In the genomic region with DNA sequence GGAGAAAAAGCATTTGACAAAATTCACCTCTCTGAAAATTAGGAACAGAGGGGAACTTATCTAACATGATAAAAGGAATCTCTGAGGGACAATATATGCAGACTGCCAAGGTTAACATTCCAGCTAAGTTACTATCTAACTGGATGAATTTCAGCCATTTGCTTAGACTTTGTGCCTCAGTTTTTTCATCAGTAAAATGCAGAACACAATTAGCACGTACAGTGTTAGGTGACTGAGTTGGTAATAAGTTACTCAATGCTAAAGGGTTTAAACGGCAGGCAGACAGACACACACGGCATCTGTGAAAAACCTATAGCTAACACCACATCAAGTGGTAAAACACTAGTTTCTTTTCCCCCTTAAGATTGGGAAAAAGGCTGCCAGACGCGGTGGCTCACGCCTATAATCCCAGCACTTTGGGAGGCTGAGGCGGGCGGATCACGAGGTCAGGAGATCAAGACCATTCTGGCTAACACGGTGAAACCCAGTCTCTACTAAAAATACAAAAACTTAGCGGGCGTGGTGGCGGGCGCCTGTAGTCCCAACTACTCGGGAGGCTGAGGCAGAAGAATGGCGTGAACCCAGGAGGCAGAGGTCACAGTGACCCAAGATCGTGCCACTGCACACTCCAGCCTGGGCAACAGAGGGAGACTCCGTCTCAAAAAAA, we compare ENCODE assay signal across 1 cellular context.
TF ChIP-seq lines count a peak whose summit lies in the region.

No MANE protein-coding gene starts in this region.

TF ChIP-seq in HepG2, 621 proteins besides CTCF, POLR2A, EP300 and RAD21 (continued from another document and continues in another):
- TF ChIP-seq, protein P1, sequence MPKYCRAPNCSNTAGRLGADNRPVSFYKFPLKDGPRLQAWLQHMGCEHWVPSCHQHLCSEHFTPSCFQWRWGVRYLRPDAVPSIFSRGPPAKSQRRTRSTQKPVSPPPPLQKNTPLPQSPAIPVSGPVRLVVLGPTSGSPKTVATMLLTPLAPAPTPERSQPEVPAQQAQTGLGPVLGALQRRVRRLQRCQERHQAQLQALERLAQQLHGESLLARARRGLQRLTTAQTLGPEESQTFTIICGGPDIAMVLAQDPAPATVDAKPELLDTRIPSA (CRISPR knock-in tag; IDR thresholded peaks at IDR 0.05; ENCODE audit: borderline replicate concordance): no peak
- TF ChIP-seq, protein P2, sequence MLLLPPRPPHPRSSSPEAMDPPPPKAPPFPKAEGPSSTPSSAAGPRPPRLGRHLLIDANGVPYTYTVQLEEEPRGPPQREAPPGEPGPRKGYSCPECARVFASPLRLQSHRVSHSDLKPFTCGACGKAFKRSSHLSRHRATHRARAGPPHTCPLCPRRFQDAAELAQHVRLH (CRISPR knock-in tag; IDR thresholded peaks at IDR 0.05; ENCODE audit: borderline replicate concordance, low read depth): peak; percentile 73; the same call in 1 of the 2 replicates
- no peak for TF ChIP-seq ISX (CRISPR knock-in tag; conservative IDR thresholded peaks at IDR 0.05)
- no peak for TF ChIP-seq YY1 (IDR thresholded peaks at IDR 0.05; ENCODE audit: insufficient read depth, insufficient replicate concordance, low read depth, low read length)
- TF ChIP-seq TBX2 (CRISPR knock-in tag; IDR thresholded peaks at IDR 0.05; ENCODE audit: borderline replicate concordance): peak; percentile 96
- TF ChIP-seq, protein P3, sequence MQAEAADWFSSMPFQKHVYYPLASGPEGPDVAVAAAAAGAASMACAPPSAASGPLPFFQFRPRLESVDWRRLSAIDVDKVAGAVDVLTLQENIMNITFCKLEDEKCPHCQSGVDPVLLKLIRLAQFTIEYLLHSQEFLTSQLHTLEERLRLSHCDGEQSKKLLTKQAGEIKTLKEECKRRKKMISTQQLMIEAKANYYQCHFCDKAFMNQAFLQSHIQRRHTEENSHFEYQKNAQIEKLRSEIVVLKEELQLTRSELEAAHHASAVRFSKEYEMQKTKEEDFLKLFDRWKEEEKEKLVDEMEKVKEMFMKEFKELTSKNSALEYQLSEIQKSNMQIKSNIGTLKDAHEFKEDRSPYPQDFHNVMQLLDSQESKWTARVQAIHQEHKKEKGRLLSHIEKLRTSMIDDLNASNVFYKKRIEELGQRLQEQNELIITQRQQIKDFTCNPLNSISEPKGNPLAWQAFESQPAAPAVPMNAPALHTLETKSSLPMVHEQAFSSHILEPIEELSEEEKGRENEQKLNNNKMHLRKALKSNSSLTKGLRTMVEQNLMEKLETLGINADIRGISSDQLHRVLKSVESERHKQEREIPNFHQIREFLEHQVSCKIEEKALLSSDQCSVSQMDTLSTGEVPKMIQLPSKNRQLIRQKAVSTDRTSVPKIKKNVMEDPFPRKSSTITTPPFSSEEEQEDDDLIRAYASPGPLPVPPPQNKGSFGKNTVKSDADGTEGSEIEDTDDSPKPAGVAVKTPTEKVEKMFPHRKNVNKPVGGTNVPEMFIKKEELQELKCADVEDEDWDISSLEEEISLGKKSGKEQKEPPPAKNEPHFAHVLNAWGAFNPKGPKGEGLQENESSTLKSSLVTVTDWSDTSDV (CRISPR knock-in tag; IDR thresholded peaks at IDR 0.05): no peak
- TF ChIP-seq, protein P4, sequence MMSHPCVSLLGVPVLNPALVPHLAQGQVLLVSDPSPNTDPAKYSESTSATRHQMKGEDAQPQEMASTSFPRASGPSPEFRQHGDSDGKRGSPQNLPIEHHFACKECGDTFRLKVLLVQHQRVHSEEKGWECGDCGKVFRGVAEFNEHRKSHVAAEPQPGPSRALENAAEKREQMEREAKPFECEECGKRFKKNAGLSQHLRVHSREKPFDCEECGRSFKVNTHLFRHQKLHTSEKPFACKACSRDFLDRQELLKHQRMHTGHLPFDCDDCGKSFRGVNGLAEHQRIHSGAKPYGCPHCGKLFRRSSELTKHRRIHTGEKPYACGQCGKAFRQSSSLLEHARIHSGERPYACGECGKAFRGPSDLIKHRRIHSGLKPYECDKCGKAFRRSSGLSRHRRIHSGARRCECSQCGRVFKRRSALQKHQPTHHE (CRISPR knock-in tag; IDR thresholded peaks at IDR 0.05; ENCODE audit: borderline replicate concordance): no peak
- TF ChIP-seq MED1 (CRISPR knock-in tag; IDR thresholded peaks at IDR 0.05): no peak
- TF ChIP-seq ZNF317 (CRISPR knock-in tag; IDR thresholded peaks at IDR 0.05): no peak; the same call in 1 of the 2 replicates
- TF ChIP-seq GABPA (IDR thresholded peaks at IDR 0.05; ENCODE audit: low read depth, low read length): no peak
- TF ChIP-seq GABPA (CRISPR knock-in tag; IDR thresholded peaks at IDR 0.05; ENCODE audit: low read depth): no peak; the same call in 1 of the 2 replicates
- no peak for TF ChIP-seq AHR (CRISPR knock-in tag; IDR thresholded peaks at IDR 0.05)
- TF ChIP-seq SMARCC2 (IDR thresholded peaks at IDR 0.05): 0 out of 2 replicates have a peak, but pooled peaks have one; percentile 11
- no peak for TF ChIP-seq ZNF382 (CRISPR knock-in tag; IDR thresholded peaks at IDR 0.05; ENCODE audit: borderline replicate concordance)
- no peak for TF ChIP-seq ZNF558 (CRISPR knock-in tag; IDR thresholded peaks at IDR 0.05; ENCODE audit: borderline replicate concordance)
- 0 out of 2 replicates have a peak, but pooled peaks have one; percentile 8 for TF ChIP-seq ZNF7 (CRISPR knock-in tag; IDR thresholded peaks at IDR 0.05)
- no peak for TF ChIP-seq NONO (IDR thresholded peaks at IDR 0.05)
- 0 out of 2 replicates have a peak, but pooled peaks have one; percentile 32 for TF ChIP-seq NONO (CRISPR knock-in tag; conservative IDR thresholded peaks at IDR 0.05)
- TF ChIP-seq, protein P5, sequence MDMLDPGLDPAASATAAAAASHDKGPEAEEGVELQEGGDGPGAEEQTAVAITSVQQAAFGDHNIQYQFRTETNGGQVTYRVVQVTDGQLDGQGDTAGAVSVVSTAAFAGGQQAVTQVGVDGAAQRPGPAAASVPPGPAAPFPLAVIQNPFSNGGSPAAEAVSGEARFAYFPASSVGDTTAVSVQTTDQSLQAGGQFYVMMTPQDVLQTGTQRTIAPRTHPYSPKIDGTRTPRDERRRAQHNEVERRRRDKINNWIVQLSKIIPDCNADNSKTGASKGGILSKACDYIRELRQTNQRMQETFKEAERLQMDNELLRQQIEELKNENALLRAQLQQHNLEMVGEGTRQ (IDR thresholded peaks at IDR 0.05; ENCODE audit: low read depth, low read length): no peak
- TF ChIP-seq, protein P5 (CRISPR knock-in tag; IDR thresholded peaks at IDR 0.05; ENCODE audit: borderline replicate concordance): no peak
- no peak for TF ChIP-seq FOXP1 (IDR thresholded peaks at IDR 0.05)
- 0 out of 2 replicates have a peak, but pooled peaks have one; percentile 16 for TF ChIP-seq FOXP1 (CRISPR knock-in tag; IDR thresholded peaks at IDR 0.05)
- TF ChIP-seq MTA3 (CRISPR knock-in tag; IDR thresholded peaks at IDR 0.05): no peak
- TF ChIP-seq, protein P6, sequence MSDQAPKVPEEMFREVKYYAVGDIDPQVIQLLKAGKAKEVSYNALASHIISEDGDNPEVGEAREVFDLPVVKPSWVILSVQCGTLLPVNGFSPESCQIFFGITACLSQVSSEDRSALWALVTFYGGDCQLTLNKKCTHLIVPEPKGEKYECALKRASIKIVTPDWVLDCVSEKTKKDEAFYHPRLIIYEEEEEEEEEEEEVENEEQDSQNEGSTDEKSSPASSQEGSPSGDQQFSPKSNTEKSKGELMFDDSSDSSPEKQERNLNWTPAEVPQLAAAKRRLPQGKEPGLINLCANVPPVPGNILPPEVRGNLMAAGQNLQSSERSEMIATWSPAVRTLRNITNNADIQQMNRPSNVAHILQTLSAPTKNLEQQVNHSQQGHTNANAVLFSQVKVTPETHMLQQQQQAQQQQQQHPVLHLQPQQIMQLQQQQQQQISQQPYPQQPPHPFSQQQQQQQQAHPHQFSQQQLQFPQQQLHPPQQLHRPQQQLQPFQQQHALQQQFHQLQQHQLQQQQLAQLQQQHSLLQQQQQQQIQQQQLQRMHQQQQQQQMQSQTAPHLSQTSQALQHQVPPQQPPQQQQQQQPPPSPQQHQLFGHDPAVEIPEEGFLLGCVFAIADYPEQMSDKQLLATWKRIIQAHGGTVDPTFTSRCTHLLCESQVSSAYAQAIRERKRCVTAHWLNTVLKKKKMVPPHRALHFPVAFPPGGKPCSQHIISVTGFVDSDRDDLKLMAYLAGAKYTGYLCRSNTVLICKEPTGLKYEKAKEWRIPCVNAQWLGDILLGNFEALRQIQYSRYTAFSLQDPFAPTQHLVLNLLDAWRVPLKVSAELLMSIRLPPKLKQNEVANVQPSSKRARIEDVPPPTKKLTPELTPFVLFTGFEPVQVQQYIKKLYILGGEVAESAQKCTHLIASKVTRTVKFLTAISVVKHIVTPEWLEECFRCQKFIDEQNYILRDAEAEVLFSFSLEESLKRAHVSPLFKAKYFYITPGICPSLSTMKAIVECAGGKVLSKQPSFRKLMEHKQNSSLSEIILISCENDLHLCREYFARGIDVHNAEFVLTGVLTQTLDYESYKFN (CRISPR knock-in tag; conservative IDR thresholded peaks at IDR 0.05): peak; percentile 85
- no peak for TF ChIP-seq CC2D1A (CRISPR knock-in tag; IDR thresholded peaks at IDR 0.05)
- no peak for TF ChIP-seq KMT2A (CRISPR knock-in tag; IDR thresholded peaks at IDR 0.05)
- TF ChIP-seq, protein P7, sequence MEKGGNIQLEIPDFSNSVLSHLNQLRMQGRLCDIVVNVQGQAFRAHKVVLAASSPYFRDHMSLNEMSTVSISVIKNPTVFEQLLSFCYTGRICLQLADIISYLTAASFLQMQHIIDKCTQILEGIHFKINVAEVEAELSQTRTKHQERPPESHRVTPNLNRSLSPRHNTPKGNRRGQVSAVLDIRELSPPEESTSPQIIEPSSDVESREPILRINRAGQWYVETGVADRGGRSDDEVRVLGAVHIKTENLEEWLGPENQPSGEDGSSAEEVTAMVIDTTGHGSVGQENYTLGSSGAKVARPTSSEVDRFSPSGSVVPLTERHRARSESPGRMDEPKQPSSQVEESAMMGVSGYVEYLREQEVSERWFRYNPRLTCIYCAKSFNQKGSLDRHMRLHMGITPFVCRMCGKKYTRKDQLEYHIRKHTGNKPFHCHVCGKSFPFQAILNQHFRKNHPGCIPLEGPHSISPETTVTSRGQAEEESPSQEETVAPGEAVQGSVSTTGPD (CRISPR knock-in tag; IDR thresholded peaks at IDR 0.05): 0 out of 2 replicates have a peak, but pooled peaks have one; percentile 3
- no peak for TF ChIP-seq XRCC5 (optimal IDR thresholded peaks at IDR 0.05; ENCODE audit: low read length)
- peak; percentile 72 for TF ChIP-seq HNF4A (CRISPR knock-in tag; IDR thresholded peaks at IDR 0.05)
- peak; percentile 28; the same call in 1 of the 2 replicates for TF ChIP-seq FOXO1 (CRISPR knock-in tag; IDR thresholded peaks at IDR 0.05)
- TF ChIP-seq, protein P8, sequence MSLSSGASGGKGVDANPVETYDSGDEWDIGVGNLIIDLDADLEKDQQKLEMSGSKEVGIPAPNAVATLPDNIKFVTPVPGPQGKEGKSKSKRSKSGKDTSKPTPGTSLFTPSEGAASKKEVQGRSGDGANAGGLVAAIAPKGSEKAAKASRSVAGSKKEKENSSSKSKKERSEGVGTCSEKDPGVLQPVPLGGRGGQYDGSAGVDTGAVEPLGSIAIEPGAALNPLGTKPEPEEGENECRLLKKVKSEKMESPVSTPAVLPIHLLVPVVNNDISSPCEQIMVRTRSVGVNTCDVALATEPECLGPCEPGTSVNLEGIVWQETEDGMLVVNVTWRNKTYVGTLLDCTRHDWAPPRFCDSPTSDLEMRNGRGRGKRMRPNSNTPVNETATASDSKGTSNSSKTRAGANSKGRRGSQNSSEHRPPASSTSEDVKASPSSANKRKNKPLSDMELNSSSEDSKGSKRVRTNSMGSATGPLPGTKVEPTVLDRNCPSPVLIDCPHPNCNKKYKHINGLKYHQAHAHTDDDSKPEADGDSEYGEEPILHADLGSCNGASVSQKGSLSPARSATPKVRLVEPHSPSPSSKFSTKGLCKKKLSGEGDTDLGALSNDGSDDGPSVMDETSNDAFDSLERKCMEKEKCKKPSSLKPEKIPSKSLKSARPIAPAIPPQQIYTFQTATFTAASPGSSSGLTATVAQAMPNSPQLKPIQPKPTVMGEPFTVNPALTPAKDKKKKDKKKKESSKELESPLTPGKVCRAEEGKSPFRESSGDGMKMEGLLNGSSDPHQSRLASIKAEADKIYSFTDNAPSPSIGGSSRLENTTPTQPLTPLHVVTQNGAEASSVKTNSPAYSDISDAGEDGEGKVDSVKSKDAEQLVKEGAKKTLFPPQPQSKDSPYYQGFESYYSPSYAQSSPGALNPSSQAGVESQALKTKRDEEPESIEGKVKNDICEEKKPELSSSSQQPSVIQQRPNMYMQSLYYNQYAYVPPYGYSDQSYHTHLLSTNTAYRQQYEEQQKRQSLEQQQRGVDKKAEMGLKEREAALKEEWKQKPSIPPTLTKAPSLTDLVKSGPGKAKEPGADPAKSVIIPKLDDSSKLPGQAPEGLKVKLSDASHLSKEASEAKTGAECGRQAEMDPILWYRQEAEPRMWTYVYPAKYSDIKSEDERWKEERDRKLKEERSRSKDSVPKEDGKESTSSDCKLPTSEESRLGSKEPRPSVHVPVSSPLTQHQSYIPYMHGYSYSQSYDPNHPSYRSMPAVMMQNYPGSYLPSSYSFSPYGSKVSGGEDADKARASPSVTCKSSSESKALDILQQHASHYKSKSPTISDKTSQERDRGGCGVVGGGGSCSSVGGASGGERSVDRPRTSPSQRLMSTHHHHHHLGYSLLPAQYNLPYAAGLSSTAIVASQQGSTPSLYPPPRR (CRISPR knock-in tag; IDR thresholded peaks at IDR 0.05; ENCODE audit: borderline replicate concordance): no peak
- 0 out of 2 replicates have a peak, but pooled peaks have one; percentile 37 for TF ChIP-seq ZNF274 (CRISPR knock-in tag; IDR thresholded peaks at IDR 0.05)
- TF ChIP-seq ZNF788 (CRISPR knock-in tag; IDR thresholded peaks at IDR 0.05; ENCODE audit: borderline replicate concordance): no peak
- TF ChIP-seq ZNF782 (CRISPR knock-in tag; IDR thresholded peaks at IDR 0.05; ENCODE audit: borderline replicate concordance): no peak
- TF ChIP-seq KDM4B (CRISPR knock-in tag; IDR thresholded peaks at IDR 0.05): no peak
- TF ChIP-seq ONECUT2 (CRISPR knock-in tag; IDR thresholded peaks at IDR 0.05): no peak
- 0 out of 2 replicates have a peak, but pooled peaks have one; percentile 17 for TF ChIP-seq KMT2B (CRISPR knock-in tag; IDR thresholded peaks at IDR 0.05)
- no peak for TF ChIP-seq ZNF598 (CRISPR knock-in tag; IDR thresholded peaks at IDR 0.05; ENCODE audit: borderline replicate concordance)
- TF ChIP-seq, protein P9, sequence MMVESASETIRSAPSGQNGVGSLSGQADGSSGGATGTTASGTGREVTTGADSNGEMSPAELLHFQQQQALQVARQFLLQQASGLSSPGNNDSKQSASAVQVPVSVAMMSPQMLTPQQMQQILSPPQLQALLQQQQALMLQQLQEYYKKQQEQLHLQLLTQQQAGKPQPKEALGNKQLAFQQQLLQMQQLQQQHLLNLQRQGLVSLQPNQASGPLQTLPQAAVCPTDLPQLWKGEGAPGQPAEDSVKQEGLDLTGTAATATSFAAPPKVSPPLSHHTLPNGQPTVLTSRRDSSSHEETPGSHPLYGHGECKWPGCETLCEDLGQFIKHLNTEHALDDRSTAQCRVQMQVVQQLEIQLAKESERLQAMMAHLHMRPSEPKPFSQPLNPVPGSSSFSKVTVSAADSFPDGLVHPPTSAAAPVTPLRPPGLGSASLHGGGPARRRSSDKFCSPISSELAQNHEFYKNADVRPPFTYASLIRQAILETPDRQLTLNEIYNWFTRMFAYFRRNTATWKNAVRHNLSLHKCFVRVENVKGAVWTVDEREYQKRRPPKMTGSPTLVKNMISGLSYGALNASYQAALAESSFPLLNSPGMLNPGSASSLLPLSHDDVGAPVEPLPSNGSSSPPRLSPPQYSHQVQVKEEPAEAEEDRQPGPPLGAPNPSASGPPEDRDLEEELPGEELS (CRISPR knock-in tag; IDR thresholded peaks at IDR 0.05): peak; percentile 46; the same call in 1 of the 2 replicates
- no peak for TF ChIP-seq CBX1 (IDR thresholded peaks at IDR 0.05; ENCODE audit: low read depth)
- TF ChIP-seq ZNF253 (CRISPR knock-in tag; IDR thresholded peaks at IDR 0.05; ENCODE audit: borderline replicate concordance): no peak
